8 cellular contexts compared by ENCODE assay signal in genomic region chr3:13015286-13016082, GRCh38. TPM values are rescaled to one million over a fixed set of nuclear protein-coding genes. Genes with fewer than 3 reads are reported as not detected.
DNase-seq lines count a peak whose midpoint lies in the region; ATAC-seq, FAIRE-seq and TF ChIP-seq lines count a peak whose summit lies in the region.

No MANE protein-coding gene starts in this region.

- TF ChIP-seq POLR2A in H54 (IDR thresholded peaks at IDR 0.05; ENCODE audit: low read depth, low read length): no peak

- FAIRE-seq in H54 (lab: Jason Lieb, UNC): no peak

- no peaks in the 10 kb centered on the region for H3K9me3 ChIP-seq in mononuclear cell (ENCODE audit: low read depth, low read length)

- no peaks in the 10 kb centered on the region for H3K27me3 ChIP-seq in mononuclear cell (ENCODE audit: insufficient read depth, low read length)

- peaks cover 90% of the 10 kb centered on the region for H3K4me1 ChIP-seq in mononuclear cell (ENCODE audit: insufficient read depth, low read length)

- peak; percentile 47 for DNase-seq in NCI-H1092 treated with DMSO at 0.1 percent for 48 hours (lab: John Stamatoyannopoulos, UW)
- peak; percentile 59 for DNase-seq in activated gamma-delta T cell treated with Interleukin-2 at 50 U/mL for 16 hours
- no peak for DNase-seq in H54 (ENCODE audit: insufficient read length, low spot score)
- no peak for DNase-seq in NCI-H187 (lab: John Stamatoyannopoulos, UW)
- no peak for DNase-seq in NCI-H1048 (lab: John Stamatoyannopoulos, UW)
- DNase-seq in HPDE6-E6E7 (ENCODE audit: extremely low spot score): no peak

- peak overlapping the region; percentile 64 for H3K4me3 ChIP-seq in mononuclear cell (ENCODE audit: low read length)

- ATAC-seq in GM21390 (IDR thresholded peaks at IDR 0.05; ENCODE audit: unreplicated experiment): peak; percentile 11

RNA-seq across cellular contexts. Expression of gene IQSEC1, which starts 57.7 kb away (rescaled TPM):
- total RNA-seq in mononuclear cell: 135 TPM

Comparison
In these comparisons a context has a peak if more than half of its experiments do, and no peak if none do; other contexts are left out.
1. DNase-seq: peak in NCI-H1092 treated with DMSO at 0.1 percent for 48 hours (single experiment) and activated gamma-delta T cell treated with Interleukin-2 at 50 U/mL for 16 hours (single experiment); none in H54 (single experiment), NCI-H187 (0 of 2), NCI-H1048 (single experiment) and HPDE6-E6E7 (single experiment).